Comparison of ENCODE assay signal across 1 cellular context in genomic region chr1:78331799-78332198, GRCh38.
TF ChIP-seq lines count a peak whose summit lies in the region.

No MANE protein-coding gene starts in this region.

TF ChIP-seq in SK-N-SH, 30 proteins besides CTCF, POLR2A, EP300 and RAD21 (continued from another document):
- no peak for TF ChIP-seq NRF1 (IDR thresholded peaks at IDR 0.05; ENCODE audit: low read depth, low read length)
- no peak for TF ChIP-seq YY1 (IDR thresholded peaks at IDR 0.05; ENCODE audit: low read depth)
- TF ChIP-seq EZH2phosphoT487 (IDR thresholded peaks at IDR 0.05; ENCODE audit: borderline replicate concordance, low read depth) = no peak
